In the genomic region with DNA sequence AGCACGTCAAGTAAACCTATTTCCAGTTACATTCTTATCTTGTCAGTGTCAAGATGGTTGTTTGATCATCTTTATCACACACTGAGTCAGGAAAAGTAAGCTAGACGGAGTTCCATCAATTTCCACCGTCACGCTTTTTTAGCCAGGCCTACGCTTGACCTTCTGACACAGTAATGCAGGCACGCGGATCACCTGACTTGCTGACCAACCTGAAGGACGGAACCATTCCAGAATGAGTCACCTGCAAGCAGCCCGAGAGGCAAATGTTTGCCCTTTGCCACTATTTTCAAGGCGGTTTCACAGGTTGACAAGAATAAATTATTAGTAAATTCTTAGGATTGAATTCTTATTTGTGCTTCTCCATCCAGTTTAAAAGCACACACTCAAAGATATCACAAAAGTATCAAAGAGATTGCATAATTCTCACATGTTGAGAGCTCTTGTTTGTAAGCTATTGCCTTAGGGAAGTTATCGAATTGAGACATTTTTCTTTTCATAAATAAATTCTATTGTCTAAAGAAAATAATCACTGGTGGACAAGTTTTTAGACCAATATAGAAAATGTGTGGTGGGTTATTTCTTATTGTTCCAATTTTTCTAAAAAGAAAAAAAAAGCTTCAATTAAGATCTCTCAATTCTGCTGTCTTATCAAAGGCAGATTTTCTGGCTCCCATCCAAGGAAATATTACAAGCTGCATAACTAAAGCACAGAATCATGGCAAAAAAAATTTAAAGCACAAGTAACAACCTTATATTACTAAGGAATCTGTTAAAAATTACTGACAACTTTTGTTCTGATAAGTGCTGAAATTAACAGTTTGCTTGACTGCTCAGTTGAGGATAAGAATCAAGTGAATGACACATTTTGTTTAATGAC, we compare ENCODE assay signal across 11 cellular contexts. TPM values are rescaled to one million over a fixed set of nuclear protein-coding genes. Genes with fewer than 3 reads are reported as not detected.
DNase-seq lines count a peak whose midpoint lies in the region; ATAC-seq, FAIRE-seq and TF ChIP-seq lines count a peak whose summit lies in the region.
"Had no signal": no experiment of that assay in that cellular context is flagged by ENCODE, and none has a peak within 500 bp of the region (broad histone marks: within the 10 kb centered on the region; RNA-seq: fewer than 3 reads in every experiment).

No MANE protein-coding gene starts in this region.

- TF ChIP-seq EP300 in A549 (IDR thresholded peaks at IDR 0.05), result no peak

- H3K9me3 ChIP-seq in A549, result no peaks in the 10 kb centered on the region

- no peak overlapping the region for H3K4me3 Mint-ChIP-seq in memory B cell

- FAIRE-seq in A549 (lab: Jason Lieb, UNC), result no peak

- no peak overlapping the region for H3K27ac ChIP-seq in A549
- H3K27ac ChIP-seq in substantia nigra (ENCODE audit: low read depth, low read length, poor library complexity, severe bottlenecking), result no peak overlapping the region

- POLR2A ChIA-PET in A549 (lab: Yijun Ruan, JAX), result no interaction called here

- CTCF ChIA-PET in A549 (lab: Yijun Ruan, JAX), result interaction anchor here (1.0 kb wide), 1 partner anchor 12 kb away, joined by 3 read pairs; no protein-coding TSS in a partner anchor

- peak overlapping the region; percentile 83 for H3K27ac Mint-ChIP-seq in memory B cell

- 73% methylated on average over 11 of the region's 11 CpGs for WGBS in A549 (ENCODE audit: missing lambda C conversion rate)

- no peak for TF ChIP-seq RAD21 in A549 (conservative IDR thresholded peaks at IDR 0.05 in 1 of 2, IDR thresholded peaks at IDR 0.05 in 1 of 2)

- H3K4me3 ChIP-seq in A549, result no peak overlapping the region

- peaks cover 18% of the 10 kb centered on the region for H3K36me3 Mint-ChIP-seq in memory B cell

- ATAC-seq in A549 (peak in 1 of 2 experiments; percentile 47; a peak in 1 of 6 replicates), memory B cell (ENCODE audit: low read depth) (no peak), GM19467 (IDR thresholded peaks at IDR 0.05; ENCODE audit: unreplicated experiment) (no peak)
- ATAC-seq: sciatic nerve had no signal

- peaks cover 16% of the 10 kb centered on the region; the same call in 2 of the 3 replicates for H3K4me1 ChIP-seq in A549

- H3K27me3 Mint-ChIP-seq in memory B cell, result no peaks in the 10 kb centered on the region

- DNase-seq in A549 (ENCODE audit: low read depth in 1 of 2, low spot score in 1 of 2) (peak in 1 of 2 experiments; percentile 18), ELR (ENCODE audit: low read depth) (peak; percentile 2), amniotic epithelial cell (ENCODE audit: low read depth) (peak; percentile 88), memory B cell (ENCODE audit: low spot score in 2 of 2) (no peak), substantia nigra (lab: John Stamatoyannopoulos, UW) (no peak), NOMO-1 treated with DMSO at 0.1 percent for 48 hours (lab: John Stamatoyannopoulos, UW; ENCODE audit: unreplicated experiment) (no peak)
- no peak for DNase-seq in stimulated activated CD4-positive, alpha-beta T cell treated with anti-CD3 and anti-CD28 coated beads, Interleukin-12 subunit alpha, Interleukin-12 subunit beta, amount 100 ng/mL, for 4 hours
- DNase-seq: DMS153, IMR-90 had no signal

- no peak for TF ChIP-seq POLR2A in A549 (IDR thresholded peaks at IDR 0.05; ENCODE audit: low read length)

- peak overlapping the region; percentile 23; the same call in 2 of the 3 replicates for H3K4me2 ChIP-seq in A549

- no peak for TF ChIP-seq CTCF in A549 (IDR thresholded peaks at IDR 0.05)

- no peaks in the 10 kb centered on the region for H3K9me3 Mint-ChIP-seq in memory B cell

- peaks cover 26% of the 10 kb centered on the region for H3K4me1 Mint-ChIP-seq in memory B cell

TF ChIP-seq in A549, 52 proteins besides CTCF, POLR2A, EP300 and RAD21:
- TF ChIP-seq JUN (IDR thresholded peaks at IDR 0.05), result no peak
- TF ChIP-seq FOSL2 (IDR thresholded peaks at IDR 0.05), result no peak
- TF ChIP-seq FOSL2 (CRISPR knock-in tag; IDR thresholded peaks at IDR 0.05), result peak; percentile 50

RNA-seq across cellular contexts. Expression of a gene that starts 31.9 kb away (rescaled TPM):
- 53.2 and 54.0 TPM in 2 replicates for polyA plus RNA-seq in A549 (2011; rRNA removed)
- polyA plus RNA-seq in A549 (2012; cell fraction: cytosol; rRNA removed), result 56.3 and 60.1 TPM in 2 replicates
- polyA plus RNA-seq in A549 (2012; cell fraction: nucleus; rRNA removed), result 48.4 and 64.3 TPM in 2 replicates
- polyA plus RNA-seq in A549 (2017; fragmentation: RNase III; extraction: RNeasy Plus Mini Kit Qiagen cat#74134 plus additional on column Dnase treatment), result 48.5 to 53.6 TPM (median 50.5 TPM) in 3 replicates
- polyA minus RNA-seq in A549 (2011; rRNA and poly(A)+ RNA removed), result 79.5 and 83.6 TPM in 2 replicates

Comparison
In these comparisons a context has a peak if more than half of its experiments do, and no peak if none do; other contexts are left out.
1. DNase-seq: peak in ELR (single experiment) and amniotic epithelial cell (single experiment); none in memory B cell (0 of 2), substantia nigra (0 of 49), stimulated activated CD4-positive, alpha-beta T cell treated with anti-CD3 and anti-CD28 coated beads, Interleukin-12 subunit alpha, Interleukin-12 subunit beta, amount 100 ng/mL, for 4 hours (single experiment) and NOMO-1 treated with DMSO at 0.1 percent for 48 hours (single experiment).